33 cellular contexts compared by ENCODE assay signal in genomic region chr7:107900496-107900895, GRCh38.
"Had no signal": no experiment of that assay in that cellular context is flagged by ENCODE, and none has a peak within 500 bp of the region (broad histone marks: within the 10 kb centered on the region; RNA-seq: fewer than 3 reads in every experiment).

No MANE protein-coding gene starts in this region.

- H3K4me1 Mint-ChIP-seq: neural progenitor cell had no signal

- H3K27me3 ChIP-seq: colonic mucosa, dorsolateral prefrontal cortex, gastrocnemius medialis, hepatocyte, neural progenitor cell, stomach, suprapubic skin, tibial artery had no signal

- DNase-seq: activated B cell treated with CpG ODN at 0.5 μM for 24 hours; activated CD4-positive, alpha-beta T cell treated with anti-CD3 and anti-CD28 coated beads for 36 hours; activated CD4-positive, alpha-beta T cell treated with anti-CD3 and anti-CD28 coated beads, Interleukin-2, amount 50 U/mL, for 4 hours; activated gamma-delta T cell; activated naive CD4-positive, alpha-beta T cell treated with anti-CD3 and anti-CD28 coated beads, Interleukin-2, amount 50 U/mL, for 16 hours; activated T-cell treated with anti-CD3 and anti-CD28 coated beads for 4 hours; anterior cingulate cortex; cerebellar nuclear complex; colonic mucosa; dorsolateral prefrontal cortex; effector memory CD4-positive, alpha-beta T cell; gastrocnemius medialis; glutamatergic neuron; islet precursor cell; left ventricle myocardium inferior; occipital lobe; psoas muscle; stimulated activated CD4-positive, alpha-beta T cell treated with anti-CD3 and anti-CD28 coated beads, Interleukin-1b, Interleukin-23, amount 100 ng/mL, for 48 hours; stimulated activated CD4-positive, alpha-beta T cell treated with anti-CD3 and anti-CD28 coated beads, Interleukin-4, amount 100 ng/mL, for 4 hours; stimulated activated CD8-positive, alpha-beta memory T cell treated with anti-CD3 and anti-CD28 coated beads, Interleukin-4, amount 100 ng/mL, for 48 hours; stimulated activated naive B cell treated with anti-CD40 and anti-IgM and Interleukin-4, amounts not matched to agents 10 μg/mL and 1 μg/mL and 100 μg/mL, for 72 hours; stomach; T-helper 1 cell; tibial artery had no signal

- H3K27ac ChIP-seq: colonic mucosa, dorsolateral prefrontal cortex, gastrocnemius medialis, hepatocyte, left ventricle myocardium inferior, neural progenitor cell, parathyroid adenoma, psoas muscle, stomach, suprapubic skin, tibial artery had no signal

- H3K27me3 Mint-ChIP-seq: activated B cell treated with CpG ODN at 0.5 μM for 24 hours; activated CD4-positive, alpha-beta T cell treated with anti-CD3 and anti-CD28 coated beads for 36 hours; stimulated activated naive B cell treated with anti-CD40 and anti-IgM and Interleukin-4, amounts not matched to agents 10 μg/mL and 1 μg/mL and 100 μg/mL, for 72 hours had no signal

- H3K9me3 ChIP-seq: colonic mucosa, gastrocnemius medialis, left ventricle myocardium inferior, psoas muscle, stomach, suprapubic skin, tibial artery had no signal

- FAIRE-seq: bronchial epithelial cell had no signal

- H3K27ac Mint-ChIP-seq: activated CD4-positive, alpha-beta T cell treated with anti-CD3 and anti-CD28 coated beads for 36 hours; activated T-helper 1 cell treated with anti-CD3 and anti-CD28 coated beads, Interleukin-12 subunit alpha, Interleukin-12 subunit beta, Interleukin-2, Interleukin-4 antibody, amounts not matched to agents 30 ng/mL and 10 ng/mL and 1 ng/mL, durations not matched to agents 14 hours and 24 hours and 36 hours; neural progenitor cell; stimulated activated naive B cell treated with anti-CD40 and anti-IgM and Interleukin-4, amounts not matched to agents 10 μg/mL and 1 μg/mL and 100 μg/mL, for 72 hours; T-helper 2 cell treated with Interferon-gamma antibody and Interleukin-4, amounts not matched to agents 5 μg/mL and 100 μg/mL, for 36 hours had no signal

- H3K4me1 ChIP-seq: colonic mucosa, neural progenitor cell had no signal

- ATAC-seq: activated CD4-positive, alpha-beta T cell treated with anti-CD3 and anti-CD28 coated beads for 36 hours; gastrocnemius medialis; psoas muscle; stimulated activated naive B cell treated with anti-CD40 and anti-IgM and Interleukin-4, amounts not matched to agents 10 μg/mL and 1 μg/mL and 100 μg/mL, for 72 hours had no signal

- H3K9me3 Mint-ChIP-seq: activated B cell treated with CpG ODN at 0.5 μM for 24 hours; activated T-helper 1 cell treated with anti-CD3 and anti-CD28 coated beads, Interleukin-12 subunit alpha, Interleukin-12 subunit beta, Interleukin-2, Interleukin-4 antibody, amounts not matched to agents 30 ng/mL and 10 ng/mL and 1 ng/mL, durations not matched to agents 14 hours and 24 hours and 36 hours; neural progenitor cell; stimulated activated naive B cell treated with anti-CD40 and anti-IgM and Interleukin-4, amounts not matched to agents 10 μg/mL and 1 μg/mL and 100 μg/mL, for 72 hours; T-helper 2 cell treated with Interferon-gamma antibody and Interleukin-4, amounts not matched to agents 5 μg/mL and 100 μg/mL, for 36 hours had no signal

- H2AFZ ChIP-seq: hepatocyte, neural progenitor cell, parathyroid adenoma had no signal

- H3K4me3 ChIP-seq: colonic mucosa, dorsolateral prefrontal cortex, gastrocnemius medialis, hepatocyte, left ventricle myocardium inferior, lung, neural progenitor cell, psoas muscle, smooth muscle cell, stomach, suprapubic skin, tibial artery had no signal

- H3K4me3 Mint-ChIP-seq: activated B cell treated with CpG ODN at 0.5 μM for 24 hours; activated CD4-positive, alpha-beta T cell treated with anti-CD3 and anti-CD28 coated beads for 36 hours; activated T-helper 1 cell treated with anti-CD3 and anti-CD28 coated beads, Interleukin-12 subunit alpha, Interleukin-12 subunit beta, Interleukin-2, Interleukin-4 antibody, amounts not matched to agents 30 ng/mL and 10 ng/mL and 1 ng/mL, durations not matched to agents 14 hours and 24 hours and 36 hours; neural progenitor cell; stimulated activated naive B cell treated with anti-CD40 and anti-IgM and Interleukin-4, amounts not matched to agents 10 μg/mL and 1 μg/mL and 100 μg/mL, for 72 hours; T-helper 2 cell treated with Interferon-gamma antibody and Interleukin-4, amounts not matched to agents 5 μg/mL and 100 μg/mL, for 36 hours had no signal

- H3K9ac ChIP-seq: neural progenitor cell, parathyroid adenoma had no signal

- H3K4me2 ChIP-seq: hepatocyte, neural progenitor cell, smooth muscle cell had no signal
